Comparison of ENCODE assay signal across 8 cellular contexts in genomic region chr7:107890493-107890961, GRCh38. TPM values are rescaled to one million over a fixed set of nuclear protein-coding genes. Genes with fewer than 3 reads are reported as not detected.
A peak's percentile ranks its signal among the peaks of the same experiment; 100 is the strongest.
DNase-seq lines count a peak whose midpoint lies in the region; ATAC-seq and TF ChIP-seq lines count a peak whose summit lies in the region.

No MANE protein-coding gene starts in this region.

- H3K27me3 Mint-ChIP-seq in CD4-positive, alpha-beta memory T cell: peaks cover 0 to 3% of the 10 kb centered on the region in 2 donors
- H3K27me3 Mint-ChIP-seq in chondrocyte (ENCODE audit: low read depth): peaks cover 10% of the 10 kb centered on the region
- peaks cover 13% of the 10 kb centered on the region for H3K27me3 Mint-ChIP-seq in mesothelial cell of epicardium (ENCODE audit: low read depth)

- DNase-seq in CD4-positive, alpha-beta memory T cell: no peak
- DNase-seq in M059J (ENCODE audit: low read depth): peak; percentile 22
- no peak for DNase-seq in chondrocyte (ENCODE audit: low spot score)
- DNase-seq in mesothelial cell of epicardium (ENCODE audit: low spot score in 2 of 2, unreplicated experiment in 2 of 2): no peak
- no peak for DNase-seq in NCI-H345 (lab: John Stamatoyannopoulos, UW)
- no peak for DNase-seq in NCI-H128 (lab: John Stamatoyannopoulos, UW; ENCODE audit: unreplicated experiment)
- DNase-seq in NCI-H2227 (lab: John Stamatoyannopoulos, UW; ENCODE audit: unreplicated experiment): no peak

- POLR2A ChIA-PET in CD4-positive, alpha-beta memory T cell (lab: Charles Lee; ENCODE audit: partially characterized antibody): interaction anchor here (0.9 to 3.8 kb wide), 13 partner anchors 9 to 1605 kb away, joined by 3 to 35 read pairs (median 6); partner anchors contain the start of genes CBLL1, COG5, DUS4L and HBP1

- peaks cover 0 to 2% (median 0%) of the 10 kb centered on the region in 8 donors for H3K9me3 Mint-ChIP-seq in CD4-positive, alpha-beta memory T cell
- H3K9me3 Mint-ChIP-seq in chondrocyte (ENCODE audit: low read depth) (no peaks in the 10 kb centered on the region), mesothelial cell of epicardium (peaks cover 4% of the 10 kb centered on the region)

- H3K36me3 ChIP-seq in CD4-positive, alpha-beta memory T cell (ENCODE audit: insufficient read depth, low read length): peaks cover 15% of the 10 kb centered on the region

- peak overlapping the region; percentile 84 to 98 for H3K4me3 ChIP-seq in CD4-positive, alpha-beta memory T cell (ENCODE audit: low read length in 2 of 2)

- CTCF ChIA-PET in CD4-positive, alpha-beta memory T cell (lab: Charles Lee; ENCODE audit: partially characterized antibody): interaction anchor here (0.5 to 7.2 kb wide), 7 partner anchors 11 to 1223 kb away, joined by 3 to 52 read pairs (median 5); partner anchors contain the start of gene CBLL1

- H3K27ac Mint-ChIP-seq in CD4-positive, alpha-beta memory T cell: peak overlapping the region; percentile 97 to 100 (median 99)
- H3K27ac Mint-ChIP-seq in chondrocyte (ENCODE audit: unreplicated experiment) (peak overlapping the region; percentile 100), mesothelial cell of epicardium (peak overlapping the region; percentile 97)

- H3K36me3 Mint-ChIP-seq in CD4-positive, alpha-beta memory T cell: peaks cover 11 to 31% of the 10 kb centered on the region in 2 donors
- peaks cover 4% of the 10 kb centered on the region for H3K36me3 Mint-ChIP-seq in chondrocyte (ENCODE audit: low read depth)
- H3K36me3 Mint-ChIP-seq in mesothelial cell of epicardium: peaks cover 4% of the 10 kb centered on the region

- no peaks in the 10 kb centered on the region for H3K27me3 ChIP-seq in CD4-positive, alpha-beta memory T cell (ENCODE audit: insufficient read depth, low read length)

- peaks cover 36 to 51% (median 43%) of the 10 kb centered on the region in 4 donors for H3K4me1 Mint-ChIP-seq in CD4-positive, alpha-beta memory T cell
- H3K4me1 Mint-ChIP-seq in chondrocyte (ENCODE audit: low read depth) (peaks cover 34% of the 10 kb centered on the region), mesothelial cell of epicardium (peaks cover 25% of the 10 kb centered on the region)

- intact Hi-C loops in CD4-positive, alpha-beta memory T cell (cut with micrococcal nuclease): loop anchor here (5.0 kb wide), 1 partner anchor 328 kb away; the partner anchor contains the start of genes COG5 and DUS4L

- peak overlapping the region; percentile 95 for H3K27ac ChIP-seq in CD4-positive, alpha-beta memory T cell (ENCODE audit: low read depth, low read length)

- peak; percentile 9 for ATAC-seq in GM21390 (IDR thresholded peaks at IDR 0.05; ENCODE audit: unreplicated experiment)

- TF ChIP-seq CTCF in chondrocyte (IDR thresholded peaks at IDR 0.05) (no peak), mesothelial cell of epicardium (IDR thresholded peaks at IDR 0.05; ENCODE audit: unreplicated experiment) (no peak)

- H3K9me3 ChIP-seq in CD4-positive, alpha-beta memory T cell (ENCODE audit: control insufficient read depth in 1 of 2, low read length in 2 of 2): no peaks in the 10 kb centered on the region

- H3K4me3 Mint-ChIP-seq in CD4-positive, alpha-beta memory T cell: peak overlapping the region; percentile 93 to 100 (median 98)
- H3K4me3 Mint-ChIP-seq in chondrocyte (ENCODE audit: unreplicated experiment): peak overlapping the region; percentile 100
- peak overlapping the region; percentile 91 for H3K4me3 Mint-ChIP-seq in mesothelial cell of epicardium

- peaks cover 46% of the 10 kb centered on the region for H3K4me1 ChIP-seq in CD4-positive, alpha-beta memory T cell (ENCODE audit: insufficient read depth, low read length)

RNA-seq across cellular contexts. Expression of gene DLD, which starts 0.5 kb away (rescaled TPM):
- total RNA-seq in CD4-positive, alpha-beta memory T cell: 10 to 100 TPM; 42.1 to 51.1 TPM
- polyA plus RNA-seq in CD4-positive, alpha-beta memory T cell: 10 to 100 TPM; 57.8 to 75.9 TPM
- total RNA-seq in M059J (2014; rRNA removed; shearing (Covaris generic)): 113 and 150 TPM in 2 replicates
- 60.3 to 69.6 TPM (median 62.7 TPM) in 3 replicates for total RNA-seq in chondrocyte
- 58.3 to 61.5 TPM (median 61.4 TPM) in 3 replicates for total RNA-seq in mesothelial cell of epicardium
